ENCODE assay signal across 21 cellular contexts in the genomic region with DNA sequence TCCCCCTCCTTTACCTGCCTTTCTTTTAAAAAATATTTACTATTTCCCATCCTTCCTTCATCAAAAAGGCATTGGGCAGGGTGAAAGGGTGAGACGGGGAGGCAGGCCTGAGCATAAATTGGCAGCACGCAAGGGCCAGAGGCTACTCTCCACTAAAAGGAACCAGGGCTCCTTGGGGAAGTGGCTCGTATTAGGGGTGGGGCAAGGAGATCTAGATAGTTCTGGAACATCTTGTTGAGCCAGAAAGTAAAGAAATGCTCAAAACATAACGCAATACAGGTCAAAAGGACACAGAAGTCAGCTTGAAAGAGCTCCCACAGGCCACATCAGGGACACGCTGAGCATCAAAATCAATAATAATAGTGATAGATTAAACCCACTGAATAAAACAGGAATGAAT.
"Had no signal": no experiment of that assay in that cellular context is flagged by ENCODE, and none has a peak within 500 bp of the region (broad histone marks: within the 10 kb centered on the region; RNA-seq: fewer than 3 reads in every experiment).

No MANE protein-coding gene starts in this region.

- H3K9me3 ChIP-seq: left ventricle myocardium inferior, pancreas, stomach, thoracic aorta, upper lobe of left lung had no signal

- H3K27me3 ChIP-seq: pancreas, stomach, upper lobe of left lung had no signal

- H3K27me3 Mint-ChIP-seq: activated CD4-positive, alpha-beta memory T cell treated with anti-CD3 and anti-CD28 coated beads for 36 hours; activated naive CD8-positive, alpha-beta T cell treated with anti-CD3 and anti-CD28 coated beads, Interleukin-2, amount 10 ng/mL, durations not matched to agents 7 days and 5 days; natural killer cell treated with Interleukin-12 subunit alpha and Interleukin-12 subunit beta and Interleukin-15 and Interleukin-18, amount 100 ng/mL, for 72 hours had no signal

- H3K9me3 Mint-ChIP-seq: activated CD4-positive, alpha-beta memory T cell treated with anti-CD3 and anti-CD28 coated beads for 36 hours; activated naive CD4-positive, alpha-beta T cell treated with anti-CD3 and anti-CD28 coated beads for 36 hours; activated naive CD8-positive, alpha-beta T cell treated with anti-CD3 and anti-CD28 coated beads, Interleukin-2, amount 10 ng/mL, durations not matched to agents 7 days and 5 days; immature natural killer cell; natural killer cell treated with Interleukin-12 subunit alpha and Interleukin-12 subunit beta and Interleukin-15 and Interleukin-18, amount 100 ng/mL, for 72 hours; T-helper 1 cell treated with Interleukin-12 subunit alpha and Interleukin-12 subunit beta and Interleukin-4 antibody, amounts not matched to agents 30 μg/mL and 1 μg/mL, for 36 hours had no signal

- H3K4me3 Mint-ChIP-seq: activated CD4-positive, alpha-beta memory T cell treated with anti-CD3 and anti-CD28 coated beads for 36 hours; activated naive CD4-positive, alpha-beta T cell treated with anti-CD3 and anti-CD28 coated beads for 36 hours; activated naive CD8-positive, alpha-beta T cell treated with anti-CD3 and anti-CD28 coated beads, Interleukin-2, amount 10 ng/mL, durations not matched to agents 7 days and 5 days; immature natural killer cell; natural killer cell treated with Interleukin-12 subunit alpha and Interleukin-12 subunit beta and Interleukin-15 and Interleukin-18, amount 100 ng/mL, for 72 hours; T-helper 1 cell treated with Interleukin-12 subunit alpha and Interleukin-12 subunit beta and Interleukin-4 antibody, amounts not matched to agents 30 μg/mL and 1 μg/mL, for 36 hours had no signal

- H3K4me3 ChIP-seq: coronary artery, left ventricle myocardium inferior, pancreas, skin epidermis, stomach, thoracic aorta, upper lobe of left lung had no signal

- H3K27ac Mint-ChIP-seq: activated CD4-positive, alpha-beta memory T cell treated with anti-CD3 and anti-CD28 coated beads for 36 hours; activated naive CD4-positive, alpha-beta T cell treated with anti-CD3 and anti-CD28 coated beads for 36 hours; immature natural killer cell; natural killer cell treated with Interleukin-12 subunit alpha and Interleukin-12 subunit beta and Interleukin-15 and Interleukin-18, amount 100 ng/mL, for 72 hours; T-helper 1 cell treated with Interleukin-12 subunit alpha and Interleukin-12 subunit beta and Interleukin-4 antibody, amounts not matched to agents 30 μg/mL and 1 μg/mL, for 36 hours had no signal

- DNase-seq: activated CD4-positive, alpha-beta memory T cell treated with anti-CD3 and anti-CD28 coated beads for 36 hours; activated CD4-positive, alpha-beta T cell treated with anti-CD3 and anti-CD28 coated beads for 48 hours; activated naive CD4-positive, alpha-beta T cell treated with anti-CD3 and anti-CD28 coated beads for 36 hours; activated naive CD8-positive, alpha-beta T cell treated with anti-CD3 and anti-CD28 coated beads, Interleukin-2, amount 10 ng/mL, durations not matched to agents 7 days and 5 days; activated T-cell treated with anti-CD3 and anti-CD28 coated beads, Interleukin-2, amount 50 U/mL, for 48 hours; amniotic stem cell; cerebellar nuclear complex; immature natural killer cell; left ventricle myocardium inferior; pancreas; right cardiac atrium; stimulated activated CD4-positive, alpha-beta T cell treated with anti-CD3 and anti-CD28 coated beads, Interleukin-1b, Interleukin-23, amount 100 ng/mL, for 48 hours; stomach; T1000 had no signal

- H3K27ac ChIP-seq: coronary artery, epithelial cell of prostate, left ventricle myocardium inferior, pancreas, skin epidermis, stomach, thoracic aorta, upper lobe of left lung had no signal

- H3K4me1 ChIP-seq: left ventricle myocardium inferior, pancreas had no signal

- H3K36me3 ChIP-seq: left ventricle myocardium inferior, pancreas, stomach, thoracic aorta, upper lobe of left lung had no signal

- ATAC-seq: natural killer cell treated with Interleukin-12 subunit alpha and Interleukin-12 subunit beta and Interleukin-15 and Interleukin-18, amount 100 ng/mL, for 72 hours; pancreas had no signal

- H3K36me3 Mint-ChIP-seq: natural killer cell treated with Interleukin-12 subunit alpha and Interleukin-12 subunit beta and Interleukin-15 and Interleukin-18, amount 100 ng/mL, for 72 hours had no signal
